Comparison of ENCODE assay signal across 2 cellular contexts in the genomic region with DNA sequence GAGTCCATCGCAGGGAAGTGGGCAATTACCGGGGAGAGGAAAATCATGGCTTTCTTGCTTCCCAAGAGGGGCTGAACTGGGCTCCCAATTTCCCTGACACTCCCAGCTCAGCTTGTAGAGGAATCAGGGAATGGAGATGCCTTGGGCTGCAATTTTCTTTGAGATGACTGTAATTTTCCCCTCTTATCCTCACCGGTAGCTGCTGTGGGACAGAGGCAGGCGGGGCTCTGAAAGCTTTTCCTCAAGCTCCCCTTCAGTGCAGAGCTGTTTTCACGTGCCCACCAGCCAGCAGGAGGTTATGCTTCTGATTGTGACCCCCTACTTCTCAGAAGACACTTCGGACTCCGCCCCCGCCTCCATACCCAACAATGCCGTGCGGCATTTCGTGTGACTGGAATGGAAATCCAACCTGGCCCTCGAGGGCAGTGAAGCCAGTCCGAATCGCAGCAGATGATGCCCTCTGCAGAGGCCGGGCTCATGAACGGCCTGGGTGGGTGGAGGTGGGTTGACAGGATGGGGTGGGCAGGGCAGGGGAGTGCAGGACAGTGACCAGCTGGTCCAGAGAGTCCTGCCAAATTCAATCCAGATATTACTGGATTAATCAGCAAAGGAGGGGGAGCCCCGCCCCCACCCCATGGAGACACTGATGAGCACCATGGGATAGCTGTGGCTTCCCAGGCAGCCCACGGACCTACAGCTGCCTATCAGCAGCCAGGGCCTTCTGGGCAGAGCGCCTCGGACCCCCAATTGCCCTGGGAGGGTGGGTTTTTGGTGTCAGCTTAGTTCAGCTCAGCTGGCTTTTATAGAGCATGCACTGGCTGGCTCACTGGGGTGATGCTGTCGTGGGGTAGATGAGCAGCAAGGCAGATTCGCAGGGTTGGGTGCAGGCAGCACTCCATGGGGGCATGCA.
TF ChIP-seq lines count a peak whose summit lies in the region.

No MANE protein-coding gene starts in this region.

TF ChIP-seq in SK-N-SH, 30 proteins besides CTCF, POLR2A, EP300 and RAD21 (continued from another document):
- TF ChIP-seq, protein P1, sequence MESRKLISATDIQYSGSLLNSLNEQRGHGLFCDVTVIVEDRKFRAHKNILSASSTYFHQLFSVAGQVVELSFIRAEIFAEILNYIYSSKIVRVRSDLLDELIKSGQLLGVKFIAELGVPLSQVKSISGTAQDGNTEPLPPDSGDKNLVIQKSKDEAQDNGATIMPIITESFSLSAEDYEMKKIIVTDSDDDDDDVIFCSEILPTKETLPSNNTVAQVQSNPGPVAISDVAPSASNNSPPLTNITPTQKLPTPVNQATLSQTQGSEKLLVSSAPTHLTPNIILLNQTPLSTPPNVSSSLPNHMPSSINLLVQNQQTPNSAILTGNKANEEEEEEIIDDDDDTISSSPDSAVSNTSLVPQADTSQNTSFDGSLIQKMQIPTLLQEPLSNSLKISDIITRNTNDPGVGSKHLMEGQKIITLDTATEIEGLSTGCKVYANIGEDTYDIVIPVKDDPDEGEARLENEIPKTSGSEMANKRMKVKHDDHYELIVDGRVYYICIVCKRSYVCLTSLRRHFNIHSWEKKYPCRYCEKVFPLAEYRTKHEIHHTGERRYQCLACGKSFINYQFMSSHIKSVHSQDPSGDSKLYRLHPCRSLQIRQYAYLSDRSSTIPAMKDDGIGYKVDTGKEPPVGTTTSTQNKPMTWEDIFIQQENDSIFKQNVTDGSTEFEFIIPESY (IDR thresholded peaks at IDR 0.05; ENCODE audit: borderline replicate concordance, low read depth): no peak
- TF ChIP-seq FOXJ3 (CRISPR knock-in tag; IDR thresholded peaks at IDR 0.05): no peak

TF ChIP-seq in SK-N-SH treated with all-trans-retinoic acid at 6 μM for 48 hours, 23 proteins besides CTCF, POLR2A, EP300 and RAD21 (continued from another document):
- no peak for TF ChIP-seq CSDC2 (CRISPR knock-in tag; IDR thresholded peaks at IDR 0.05)
- TF ChIP-seq, protein P2, sequence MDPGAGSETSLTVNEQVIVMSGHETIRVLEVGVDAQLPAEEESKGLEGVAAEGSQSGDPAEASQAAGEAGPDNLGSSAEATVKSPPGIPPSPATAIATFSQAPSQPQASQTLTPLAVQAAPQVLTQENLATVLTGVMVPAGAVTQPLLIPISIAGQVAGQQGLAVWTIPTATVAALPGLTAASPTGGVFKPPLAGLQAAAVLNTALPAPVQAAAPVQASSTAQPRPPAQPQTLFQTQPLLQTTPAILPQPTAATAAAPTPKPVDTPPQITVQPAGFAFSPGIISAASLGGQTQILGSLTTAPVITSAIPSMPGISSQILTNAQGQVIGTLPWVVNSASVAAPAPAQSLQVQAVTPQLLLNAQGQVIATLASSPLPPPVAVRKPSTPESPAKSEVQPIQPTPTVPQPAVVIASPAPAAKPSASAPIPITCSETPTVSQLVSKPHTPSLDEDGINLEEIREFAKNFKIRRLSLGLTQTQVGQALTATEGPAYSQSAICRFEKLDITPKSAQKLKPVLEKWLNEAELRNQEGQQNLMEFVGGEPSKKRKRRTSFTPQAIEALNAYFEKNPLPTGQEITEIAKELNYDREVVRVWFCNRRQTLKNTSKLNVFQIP (CRISPR knock-in tag; IDR thresholded peaks at IDR 0.05; ENCODE audit: borderline replicate concordance, low read depth): no peak
- no peak for TF ChIP-seq ZC3H10 (CRISPR knock-in tag; IDR thresholded peaks at IDR 0.05)
- TF ChIP-seq, protein P3, sequence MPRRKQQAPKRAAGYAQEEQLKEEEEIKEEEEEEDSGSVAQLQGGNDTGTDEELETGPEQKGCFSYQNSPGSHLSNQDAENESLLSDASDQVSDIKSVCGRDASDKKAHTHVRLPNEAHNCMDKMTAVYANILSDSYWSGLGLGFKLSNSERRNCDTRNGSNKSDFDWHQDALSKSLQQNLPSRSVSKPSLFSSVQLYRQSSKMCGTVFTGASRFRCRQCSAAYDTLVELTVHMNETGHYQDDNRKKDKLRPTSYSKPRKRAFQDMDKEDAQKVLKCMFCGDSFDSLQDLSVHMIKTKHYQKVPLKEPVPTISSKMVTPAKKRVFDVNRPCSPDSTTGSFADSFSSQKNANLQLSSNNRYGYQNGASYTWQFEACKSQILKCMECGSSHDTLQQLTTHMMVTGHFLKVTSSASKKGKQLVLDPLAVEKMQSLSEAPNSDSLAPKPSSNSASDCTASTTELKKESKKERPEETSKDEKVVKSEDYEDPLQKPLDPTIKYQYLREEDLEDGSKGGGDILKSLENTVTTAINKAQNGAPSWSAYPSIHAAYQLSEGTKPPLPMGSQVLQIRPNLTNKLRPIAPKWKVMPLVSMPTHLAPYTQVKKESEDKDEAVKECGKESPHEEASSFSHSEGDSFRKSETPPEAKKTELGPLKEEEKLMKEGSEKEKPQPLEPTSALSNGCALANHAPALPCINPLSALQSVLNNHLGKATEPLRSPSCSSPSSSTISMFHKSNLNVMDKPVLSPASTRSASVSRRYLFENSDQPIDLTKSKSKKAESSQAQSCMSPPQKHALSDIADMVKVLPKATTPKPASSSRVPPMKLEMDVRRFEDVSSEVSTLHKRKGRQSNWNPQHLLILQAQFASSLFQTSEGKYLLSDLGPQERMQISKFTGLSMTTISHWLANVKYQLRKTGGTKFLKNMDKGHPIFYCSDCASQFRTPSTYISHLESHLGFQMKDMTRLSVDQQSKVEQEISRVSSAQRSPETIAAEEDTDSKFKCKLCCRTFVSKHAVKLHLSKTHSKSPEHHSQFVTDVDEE (CRISPR knock-in tag; IDR thresholded peaks at IDR 0.05): no peak
- TF ChIP-seq ZNF70 (CRISPR knock-in tag; IDR thresholded peaks at IDR 0.05): no peak
- TF ChIP-seq ZFP3 (CRISPR knock-in tag; IDR thresholded peaks at IDR 0.05): no peak
- no peak for TF ChIP-seq ZFP30 (CRISPR knock-in tag; IDR thresholded peaks at IDR 0.05)
- TF ChIP-seq SNAI2 (CRISPR knock-in tag; IDR thresholded peaks at IDR 0.05): no peak
- no peak for TF ChIP-seq ZNF565 (CRISPR knock-in tag; conservative IDR thresholded peaks at IDR 0.05; ENCODE audit: low read depth)
- no peak for TF ChIP-seq OSR1 (CRISPR knock-in tag; IDR thresholded peaks at IDR 0.05)
- no peak for TF ChIP-seq PPARA (CRISPR knock-in tag; IDR thresholded peaks at IDR 0.05; ENCODE audit: borderline replicate concordance)
- TF ChIP-seq ESRRG (CRISPR knock-in tag; IDR thresholded peaks at IDR 0.05): no peak
- TF ChIP-seq ARNTL (CRISPR knock-in tag; IDR thresholded peaks at IDR 0.05; ENCODE audit: borderline replicate concordance, low read depth): no peak
- TF ChIP-seq RARB (CRISPR knock-in tag; IDR thresholded peaks at IDR 0.05): no peak
- no peak for TF ChIP-seq GLIS3 (CRISPR knock-in tag; IDR thresholded peaks at IDR 0.05)
